Comparison of ENCODE assay signal across 17 cellular contexts in genomic region chr12:39872425-39872824, GRCh38.
"Had no signal": no experiment of that assay in that cellular context is flagged by ENCODE, and none has a peak within 500 bp of the region (broad histone marks: within the 10 kb centered on the region; RNA-seq: fewer than 3 reads in every experiment).

No MANE protein-coding gene starts in this region.

- H3K36me3 ChIP-seq: left lung, thoracic aorta had no signal

- H3K27ac ChIP-seq: epithelial cell of prostate, left lung, psoas muscle, thoracic aorta had no signal

- DNase-seq: activated CD4-positive, alpha-beta memory T cell treated with anti-CD3 and anti-CD28 coated beads for 36 hours; activated CD4-positive, alpha-beta T cell treated with anti-CD3 and anti-CD28 coated beads for 1 hour; activated naive CD4-positive, alpha-beta T cell; activated T-cell treated with anti-CD3 and anti-CD28 coated beads, Interleukin-2, amount 50 U/mL, for 72 hours; central memory CD4-positive, alpha-beta T cell; cortex of kidney; effector CD8-positive, alpha-beta T cell; foreskin fibroblast; head of caudate nucleus; left lung; psoas muscle; stimulated activated CD4-positive, alpha-beta T cell treated with anti-CD3 and anti-CD28 coated beads, Interleukin-4, amount 100 ng/mL, for 1 hour; stimulated activated CD8-positive, alpha-beta memory T cell treated with anti-CD3 and anti-CD28 coated beads, Interleukin-4, amount 100 ng/mL, for 48 hours; SW 1271; T-helper 9 cell had no signal

- H3K27me3 ChIP-seq: left lung had no signal

- H3K4me3 ChIP-seq: left lung, psoas muscle, thoracic aorta had no signal

- H3K4me1 ChIP-seq: left lung, psoas muscle had no signal

- H3K9me3 ChIP-seq: left lung, psoas muscle, thoracic aorta had no signal
